Comparison of ENCODE assay signal across 27 cellular contexts in the genomic region with DNA sequence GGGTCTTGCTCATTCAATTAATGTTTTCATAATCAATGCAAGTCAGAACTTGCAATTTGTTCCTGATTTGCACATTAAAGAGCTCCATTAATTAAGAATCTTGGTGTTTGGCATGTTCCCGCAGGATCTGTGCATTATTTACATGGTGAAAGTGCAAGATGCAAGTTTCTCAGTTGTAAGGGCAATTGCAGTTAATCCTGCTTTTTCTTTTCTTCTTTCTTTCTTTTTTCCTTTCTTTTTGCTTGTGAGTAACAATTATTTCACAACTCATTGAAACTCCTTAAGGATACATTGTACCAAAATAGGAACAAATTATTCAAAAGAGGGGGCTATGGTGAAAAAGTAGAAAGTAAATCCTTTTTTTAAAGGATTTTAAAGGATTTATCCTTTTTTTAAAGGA. TPM values are rescaled to one million over a fixed set of nuclear protein-coding genes. Genes with fewer than 3 reads are reported as not detected.
"Had no signal": no experiment of that assay in that cellular context is flagged by ENCODE, and none has a peak within 500 bp of the region (broad histone marks: within the 10 kb centered on the region; RNA-seq: fewer than 3 reads in every experiment).

No MANE protein-coding gene starts in this region.

- H3K4me3 Mint-ChIP-seq: activated B cell treated with CpG ODN at 0.5 μM for 24 hours; activated CD4-positive, alpha-beta T cell treated with anti-CD3 and anti-CD28 coated beads, Interleukin-2, amount 10 ng/mL, durations not matched to agents 24 days and 14 days; activated CD8-positive, alpha-beta memory T cell treated with anti-CD3 and anti-CD28 coated beads, Interleukin-2, amount 10 ng/mL, durations not matched to agents 7 days and 5 days; activated naive CD4-positive, alpha-beta T cell treated with anti-CD3 and anti-CD28 coated beads, Interleukin-2, amount 10 ng/mL, durations not matched to agents 7 days and 5 days; activated naive CD8-positive, alpha-beta T cell treated with anti-CD3 and anti-CD28 coated beads for 36 hours; activated T-cell treated with anti-CD3 and anti-CD28 coated beads, Interleukin-2, amount 50 U/mL, for 4 hours; T-helper 1 cell treated with Interleukin-12 subunit alpha and Interleukin-12 subunit beta and Interleukin-4 antibody, amounts not matched to agents 30 μg/mL and 1 μg/mL, for 36 hours had no signal

- ATAC-seq: activated CD8-positive, alpha-beta memory T cell treated with anti-CD3 and anti-CD28 coated beads, Interleukin-2, amount 10 ng/mL, durations not matched to agents 7 days and 5 days; activated T-cell treated with anti-CD3 and anti-CD28 coated beads, Interleukin-2, amount 50 U/mL, for 4 hours; SK-N-SH treated with all-trans-retinoic acid at 6 μM for 48 hours had no signal

- H3K27me3 Mint-ChIP-seq: activated B cell treated with CpG ODN at 0.5 μM for 24 hours; activated CD4-positive, alpha-beta T cell treated with anti-CD3 and anti-CD28 coated beads, Interleukin-2, amount 10 ng/mL, durations not matched to agents 24 days and 14 days; activated CD8-positive, alpha-beta memory T cell treated with anti-CD3 and anti-CD28 coated beads, Interleukin-2, amount 10 ng/mL, durations not matched to agents 7 days and 5 days; activated naive CD4-positive, alpha-beta T cell treated with anti-CD3 and anti-CD28 coated beads, Interleukin-2, amount 10 ng/mL, durations not matched to agents 7 days and 5 days; activated naive CD8-positive, alpha-beta T cell treated with anti-CD3 and anti-CD28 coated beads for 36 hours had no signal

- DNase-seq: activated B cell treated with CpG ODN at 0.5 μM for 24 hours; activated CD4-positive, alpha-beta T cell treated with anti-CD3 and anti-CD28 coated beads for 1 hour; activated CD4-positive, alpha-beta T cell treated with anti-CD3 and anti-CD28 coated beads, Interleukin-2, amount 10 ng/mL, durations not matched to agents 24 days and 14 days; activated CD4-positive, alpha-beta T cell treated with anti-CD3 and anti-CD28 coated beads, Interleukin-2, amount 50 U/mL, for 48 hours; activated CD8-positive, alpha-beta memory T cell treated with anti-CD3 and anti-CD28 coated beads, Interleukin-2, amount 10 ng/mL, durations not matched to agents 7 days and 5 days; activated gamma-delta T cell treated with Interleukin-2 at 50 U/mL for 16 hours; activated naive CD4-positive, alpha-beta T cell treated with anti-CD3 and anti-CD28 coated beads, Interleukin-2, amount 10 ng/mL, durations not matched to agents 7 days and 5 days; activated naive CD8-positive, alpha-beta T cell treated with anti-CD3 and anti-CD28 coated beads for 36 hours; activated T-cell treated with anti-CD3 and anti-CD28 coated beads, Interleukin-2, amount 50 U/mL, for 4 hours; caudate nucleus; MM.1S; NCI-H146; NCI-H187 treated with DMSO at 0.1 percent for 48 hours; NCI-H2081 treated with DMSO at 0.1 percent for 48 hours; NCI-H2171; NCI-H2227 treated with DMSO at 0.1 percent for 48 hours; NCI-H526 treated with DMSO at 0.1 percent for 48 hours; NCI-H82; Peyer's patch; Right ventricle myocardium superior; SJCRH30; SW 1271 had no signal

- H3K4me1 ChIP-seq: Peyer's patch had no signal

- H3K4me3 ChIP-seq: Peyer's patch, SJCRH30 had no signal

- H3K27ac ChIP-seq: Peyer's patch, RWPE1, SJCRH30 had no signal

- H3K9me3 ChIP-seq: Peyer's patch, SJCRH30 had no signal

- H3K27ac Mint-ChIP-seq: activated B cell treated with CpG ODN at 0.5 μM for 24 hours; activated CD4-positive, alpha-beta T cell treated with anti-CD3 and anti-CD28 coated beads, Interleukin-2, amount 10 ng/mL, durations not matched to agents 24 days and 14 days; activated CD8-positive, alpha-beta memory T cell treated with anti-CD3 and anti-CD28 coated beads, Interleukin-2, amount 10 ng/mL, durations not matched to agents 7 days and 5 days; activated naive CD4-positive, alpha-beta T cell treated with anti-CD3 and anti-CD28 coated beads, Interleukin-2, amount 10 ng/mL, durations not matched to agents 7 days and 5 days; activated naive CD8-positive, alpha-beta T cell treated with anti-CD3 and anti-CD28 coated beads for 36 hours; activated T-helper 2 cell treated with anti-CD3 and anti-CD28 coated beads, Interferon-gamma antibody, Interleukin-2, Interleukin-4, amounts not matched to agents 10 μg/mL and 5 μg/mL and 100 μg/mL, durations not matched to agents 14 hours and 24 hours and 36 hours; T-helper 1 cell treated with Interleukin-12 subunit alpha and Interleukin-12 subunit beta and Interleukin-4 antibody, amounts not matched to agents 30 μg/mL and 1 μg/mL, for 36 hours had no signal

- H3K9me3 Mint-ChIP-seq: activated B cell treated with CpG ODN at 0.5 μM for 24 hours; activated CD4-positive, alpha-beta T cell treated with anti-CD3 and anti-CD28 coated beads, Interleukin-2, amount 10 ng/mL, durations not matched to agents 24 days and 14 days; activated naive CD4-positive, alpha-beta T cell treated with anti-CD3 and anti-CD28 coated beads, Interleukin-2, amount 10 ng/mL, durations not matched to agents 7 days and 5 days; activated naive CD8-positive, alpha-beta T cell treated with anti-CD3 and anti-CD28 coated beads for 36 hours; activated T-cell treated with anti-CD3 and anti-CD28 coated beads, Interleukin-2, amount 50 U/mL, for 4 hours; activated T-helper 2 cell treated with anti-CD3 and anti-CD28 coated beads, Interferon-gamma antibody, Interleukin-2, Interleukin-4, amounts not matched to agents 10 μg/mL and 5 μg/mL and 100 μg/mL, durations not matched to agents 14 hours and 24 hours and 36 hours; T-helper 1 cell treated with Interleukin-12 subunit alpha and Interleukin-12 subunit beta and Interleukin-4 antibody, amounts not matched to agents 30 μg/mL and 1 μg/mL, for 36 hours had no signal

- H3K27me3 ChIP-seq: Peyer's patch, SJCRH30 had no signal

RNA-seq across cellular contexts. Expression of gene LHX1, which starts 35.6 kb away (rescaled TPM):
- total RNA-seq: activated B cell treated with CpG ODN at 0.5 μM for 24 hours; activated T-cell treated with anti-CD3 and anti-CD28 coated beads, Interleukin-2, amount 50 U/mL, for 4 hours; Peyer's patch; Right ventricle myocardium superior had no signal
- polyA plus RNA-seq: adipose tissue had no signal
